ENCODE assay signal across 10 cellular contexts in genomic region chr15:62940755-62941361, GRCh38.
A peak's percentile ranks its signal among the peaks of the same experiment; 100 is the strongest.
DNase-seq lines count a peak whose midpoint lies in the region; ATAC-seq, FAIRE-seq and TF ChIP-seq lines count a peak whose summit lies in the region.
"Had no signal": no experiment of that assay in that cellular context is flagged by ENCODE, and none has a peak within 500 bp of the region (broad histone marks: within the 10 kb centered on the region; RNA-seq: fewer than 3 reads in every experiment).

No MANE protein-coding gene starts in this region.

- TF ChIP-seq CTCF in left ventricle myocardium inferior (IDR thresholded peaks at IDR 0.05; ENCODE audit: borderline replicate concordance), result no peak

- H3K36me3 Mint-ChIP-seq in activated T-cell treated with anti-CD3 and anti-CD28 coated beads, Interleukin-2, amount 50 U/mL, for 4 hours (ENCODE audit: insufficient read depth), result no peaks in the 10 kb centered on the region
- no peaks in the 10 kb centered on the region for H3K36me3 Mint-ChIP-seq in activated T-cell treated with anti-CD3 and anti-CD28 coated beads, Interleukin-2, amount 50 U/mL, for 24 hours (ENCODE audit: low read depth)

- H3K4me3 ChIP-seq in left ventricle myocardium inferior (peak overlapping the region; percentile 14), skeletal muscle cell (ENCODE audit: low read depth, low read length) (no peak overlapping the region)

- no peak for FAIRE-seq in GM19239 (lab: Jason Lieb, UNC)
- FAIRE-seq: G401.6 had no signal

- peaks cover 38% of the 10 kb centered on the region for H3K27me3 Mint-ChIP-seq in activated T-cell treated with anti-CD3 and anti-CD28 coated beads, Interleukin-2, amount 50 U/mL, for 4 hours (ENCODE audit: low read depth)
- peaks cover 30% of the 10 kb centered on the region for H3K27me3 Mint-ChIP-seq in activated T-cell treated with anti-CD3 and anti-CD28 coated beads, Interleukin-2, amount 50 U/mL, for 24 hours

- peaks cover 28% of the 10 kb centered on the region for H3K4me1 ChIP-seq in left ventricle myocardium inferior

- no peak overlapping the region for H3K27ac Mint-ChIP-seq in activated T-cell treated with anti-CD3 and anti-CD28 coated beads, Interleukin-2, amount 50 U/mL, for 24 hours

- intact Hi-C loops in left ventricle myocardium inferior (cut with micrococcal nuclease), result no loop called here

- no peaks in the 10 kb centered on the region for H3K9me3 ChIP-seq in left ventricle myocardium inferior (replicated peaks)

- no peak overlapping the region for H3K4me3 Mint-ChIP-seq in activated T-cell treated with anti-CD3 and anti-CD28 coated beads, Interleukin-2, amount 50 U/mL, for 4 hours
- no peak overlapping the region for H3K4me3 Mint-ChIP-seq in activated T-cell treated with anti-CD3 and anti-CD28 coated beads, Interleukin-2, amount 50 U/mL, for 24 hours

- H3K36me3 ChIP-seq in left ventricle myocardium inferior, result no peaks in the 10 kb centered on the region

- 54 to 71% (median 57%) methylated on average over 11 of the region's 11 CpGs for WGBS in adipose tissue, 3 donors

- no peak for DNase-seq in activated T-cell treated with anti-CD3 and anti-CD28 coated beads, Interleukin-2, amount 50 U/mL, for 4 hours
- no peak for DNase-seq in activated T-cell treated with anti-CD3 and anti-CD28 coated beads, Interleukin-2, amount 50 U/mL, for 24 hours
- DNase-seq in left ventricle myocardium inferior (peak; percentile 71), skeletal muscle cell (ENCODE audit: low read depth) (peak; percentile 91), GM19239 (ENCODE audit: insufficient read length, low spot score) (no peak), NCI-H2081 (lab: John Stamatoyannopoulos, UW) (no peak)
- DNase-seq in effector CD8-positive, alpha-beta T cell (lab: John Stamatoyannopoulos, UW), result no peak

- H3K27ac ChIP-seq in adipose tissue (ENCODE audit: low read depth, low read length) (peak overlapping the region; percentile 41), left ventricle myocardium inferior (replicated peaks) (peak overlapping the region; percentile 81)
- H3K27ac ChIP-seq: VCaP had no signal

- H3K4me1 Mint-ChIP-seq in activated T-cell treated with anti-CD3 and anti-CD28 coated beads, Interleukin-2, amount 50 U/mL, for 4 hours (ENCODE audit: low read depth), result no peaks in the 10 kb centered on the region
- peaks cover 8% of the 10 kb centered on the region for H3K4me1 Mint-ChIP-seq in activated T-cell treated with anti-CD3 and anti-CD28 coated beads, Interleukin-2, amount 50 U/mL, for 24 hours (ENCODE audit: low read depth)

- no peaks in the 10 kb centered on the region for H3K9me3 Mint-ChIP-seq in activated T-cell treated with anti-CD3 and anti-CD28 coated beads, Interleukin-2, amount 50 U/mL, for 4 hours
- no peaks in the 10 kb centered on the region for H3K9me3 Mint-ChIP-seq in activated T-cell treated with anti-CD3 and anti-CD28 coated beads, Interleukin-2, amount 50 U/mL, for 24 hours

- peak; percentile 52 to 62 for ATAC-seq in activated T-cell treated with anti-CD3 and anti-CD28 coated beads, Interleukin-2, amount 50 U/mL, for 4 hours

- H3K27me3 ChIP-seq in left ventricle myocardium inferior (ENCODE audit: low read depth), result no peaks in the 10 kb centered on the region

Comparison
In these comparisons a context has a peak if more than half of its experiments do, and no peak if none do; other contexts are left out.
1. DNase-seq: peak in left ventricle myocardium inferior (single experiment) and skeletal muscle cell (single experiment); none in activated T-cell treated with anti-CD3 and anti-CD28 coated beads, Interleukin-2, amount 50 U/mL, for 4 hours (single experiment), activated T-cell treated with anti-CD3 and anti-CD28 coated beads, Interleukin-2, amount 50 U/mL, for 24 hours (single experiment), GM19239 (single experiment), NCI-H2081 (0 of 2) and effector CD8-positive, alpha-beta T cell (single experiment).